Comparison of ENCODE assay signal across 22 cellular contexts in genomic region chr14:72800296-72800695, GRCh38.
"Had no signal": no experiment of that assay in that cellular context is flagged by ENCODE, and none has a peak within 500 bp of the region (broad histone marks: within the 10 kb centered on the region; RNA-seq: fewer than 3 reads in every experiment).

No MANE protein-coding gene starts in this region.

- H3K36me3 ChIP-seq: breast epithelium had no signal

- H3K4me3 Mint-ChIP-seq: activated CD4-positive, alpha-beta memory T cell treated with anti-CD3 and anti-CD28 coated beads, Interleukin-2, amount 10 ng/mL, durations not matched to agents 7 days and 5 days; activated naive CD4-positive, alpha-beta T cell treated with anti-CD3 and anti-CD28 coated beads, Interleukin-2, amount 10 ng/mL, durations not matched to agents 7 days and 5 days; activated naive CD8-positive, alpha-beta T cell treated with anti-CD3 and anti-CD28 coated beads for 36 hours; activated T-cell treated with anti-CD3 and anti-CD28 coated beads, Interleukin-2, amount 50 U/mL, for 72 hours; T-cell had no signal

- H3K27me3 Mint-ChIP-seq: activated CD4-positive, alpha-beta memory T cell treated with anti-CD3 and anti-CD28 coated beads, Interleukin-2, amount 10 ng/mL, durations not matched to agents 7 days and 5 days; activated naive CD4-positive, alpha-beta T cell treated with anti-CD3 and anti-CD28 coated beads, Interleukin-2, amount 10 ng/mL, durations not matched to agents 7 days and 5 days; activated naive CD8-positive, alpha-beta T cell treated with anti-CD3 and anti-CD28 coated beads for 36 hours had no signal

- H3K9me3 ChIP-seq: breast epithelium had no signal

- DNase-seq: activated CD4-positive, alpha-beta memory T cell treated with anti-CD3 and anti-CD28 coated beads, Interleukin-2, amount 10 ng/mL, durations not matched to agents 7 days and 5 days; activated CD4-positive, alpha-beta T cell treated with anti-CD3 and anti-CD28 coated beads, Interleukin-2, amount 50 U/mL, for 1 hour; activated CD4-positive, CD25-positive, alpha-beta regulatory T cell; activated naive CD4-positive, alpha-beta T cell treated with anti-CD3 and anti-CD28 coated beads, Interleukin-2, amount 10 ng/mL, durations not matched to agents 7 days and 5 days; activated naive CD8-positive, alpha-beta T cell treated with anti-CD3 and anti-CD28 coated beads for 36 hours; activated T-cell treated with anti-CD3 and anti-CD28 coated beads, Interleukin-2, amount 50 U/mL, for 72 hours; central memory CD4-positive, alpha-beta T cell; KG1; NCI-H1092 treated with DMSO at 0.1 percent for 48 hours; NCI-H1436; NCI-H1694 treated with DMSO at 0.1 percent for 48 hours; NCI-H2029 treated with DMSO at 0.1 percent for 48 hours; NCI-H345; NCI-H510A; NCI-H526 treated with DMSO at 0.1 percent for 48 hours; NCI-H82; SIG-M5; T-cell; T1000 had no signal

- H3K27me3 ChIP-seq: breast epithelium had no signal

- H3K27ac Mint-ChIP-seq: activated naive CD4-positive, alpha-beta T cell treated with anti-CD3 and anti-CD28 coated beads, Interleukin-2, amount 10 ng/mL, durations not matched to agents 7 days and 5 days; activated naive CD8-positive, alpha-beta T cell treated with anti-CD3 and anti-CD28 coated beads for 36 hours; activated T-cell treated with anti-CD3 and anti-CD28 coated beads, Interleukin-2, amount 50 U/mL, for 72 hours; activated T-helper 2 cell treated with anti-CD3 and anti-CD28 coated beads, Interferon-gamma antibody, Interleukin-2, Interleukin-4, amounts not matched to agents 10 μg/mL and 5 μg/mL and 100 μg/mL, durations not matched to agents 14 hours and 24 hours and 36 hours; T-cell had no signal

- H3K9me3 Mint-ChIP-seq: activated CD4-positive, alpha-beta memory T cell treated with anti-CD3 and anti-CD28 coated beads, Interleukin-2, amount 10 ng/mL, durations not matched to agents 7 days and 5 days; activated naive CD8-positive, alpha-beta T cell treated with anti-CD3 and anti-CD28 coated beads for 36 hours; T-cell had no signal

- H3K27ac ChIP-seq: breast epithelium, VCaP had no signal

- H3K4me3 ChIP-seq: breast epithelium had no signal

- H3K4me1 ChIP-seq: breast epithelium had no signal
